ENCODE assay signal across 8 cellular contexts in genomic region chr2:85413592-85414421, GRCh38. TPM values are rescaled to one million over a fixed set of nuclear protein-coding genes. Genes with fewer than 3 reads are reported as not detected.
DNase-seq lines count a peak whose midpoint lies in the region; ATAC-seq, FAIRE-seq and TF ChIP-seq lines count a peak whose summit lies in the region.

No MANE protein-coding gene starts in this region.

- TF ChIP-seq CTCF in esophagus squamous epithelium (IDR thresholded peaks at IDR 0.05) (peak in 3 of 6 experiments; percentile 7 to 24 (median 20)), neural progenitor cell (IDR thresholded peaks at IDR 0.05) (no peak)

- H3K36me3 ChIP-seq in esophagus squamous epithelium, result no peaks in the 10 kb centered on the region
- no peaks in the 10 kb centered on the region for H3K36me3 ChIP-seq in neural progenitor cell

- peaks cover 17% of the 10 kb centered on the region for H3K4me1 Mint-ChIP-seq in neural progenitor cell

- no peaks in the 10 kb centered on the region for H3K79me2 ChIP-seq in neural progenitor cell (ENCODE audit: low read depth)

- no peaks in the 10 kb centered on the region for H3K9me3 ChIP-seq in esophagus squamous epithelium
- H3K9me3 ChIP-seq in neural progenitor cell (ENCODE audit: low read depth), result no peaks in the 10 kb centered on the region

- no peaks in the 10 kb centered on the region for H3K9me3 Mint-ChIP-seq in neural progenitor cell

- H3K9ac ChIP-seq in neural progenitor cell, result no peak overlapping the region

- FAIRE-seq in H54 (lab: Jason Lieb, UNC), result no peak

- H3K36me3 Mint-ChIP-seq in neural progenitor cell, result no peaks in the 10 kb centered on the region

- TF ChIP-seq POLR2A in H54 (IDR thresholded peaks at IDR 0.05; ENCODE audit: low read depth, low read length) (no peak), esophagus squamous epithelium (IDR thresholded peaks at IDR 0.05) (peak in 2 of 4 donors; percentile 52 to 71)

- H3K4me1 ChIP-seq in esophagus squamous epithelium, result peaks cover 39 to 82% (median 45%) of the 10 kb centered on the region in 3 donors
- H3K4me1 ChIP-seq in neural progenitor cell, result peaks cover 3% of the 10 kb centered on the region

- H3K27ac Mint-ChIP-seq in neural progenitor cell, result no peak overlapping the region

- no peaks in the 10 kb centered on the region for H4K20me1 ChIP-seq in neural progenitor cell (ENCODE audit: low read depth)

- H3K4me3 ChIP-seq in esophagus squamous epithelium (peak overlapping the region; percentile 55 to 71 (median 70)), neural progenitor cell (peak overlapping the region; percentile 51)

- peaks cover 23% of the 10 kb centered on the region for H3K27me3 Mint-ChIP-seq in neural progenitor cell (ENCODE audit: insufficient read depth, low read depth)

- ATAC-seq in GM19035 (IDR thresholded peaks at IDR 0.05; ENCODE audit: unreplicated experiment), result no peak
- ATAC-seq in HG02798 (IDR thresholded peaks at IDR 0.05; ENCODE audit: poor library complexity, unreplicated experiment), result no peak

- H3K27me3 ChIP-seq in esophagus squamous epithelium, result no peaks in the 10 kb centered on the region
- H3K27me3 ChIP-seq in neural progenitor cell, result peaks cover 18% of the 10 kb centered on the region

- 11 to 19% methylated on average over 12 to 18 of the region's 44 CpGs for WGBS in esophagus squamous epithelium, 2 donors

- DNase-seq in H54 (ENCODE audit: insufficient read length, low spot score), result peak; percentile 68
- DNase-seq in activated CD8-positive, alpha-beta memory T cell treated with anti-CD3 and anti-CD28 coated beads, Interleukin-2, amount 50 U/mL, for 48 hours, result peak; percentile 80
- no peak for DNase-seq in esophagus squamous epithelium (lab: John Stamatoyannopoulos, UW)
- DNase-seq in neural progenitor cell (ENCODE audit: low spot score), result peak; percentile 69
- no peak for DNase-seq in NCI-H510A treated with DMSO at 0.1 percent for 48 hours (lab: John Stamatoyannopoulos, UW)
- DNase-seq in UCSD-AML1 (lab: John Stamatoyannopoulos, UW; ENCODE audit: unreplicated experiment), result no peak

- H3K27ac ChIP-seq in esophagus squamous epithelium, result peak overlapping the region; percentile 81 to 96 (median 95)
- H3K27ac ChIP-seq in neural progenitor cell, result no peak overlapping the region

- H2AFZ ChIP-seq in neural progenitor cell (replicated peaks), result peak overlapping the region; percentile 71

- H3K4me3 Mint-ChIP-seq in neural progenitor cell, result peak overlapping the region; percentile 77

- H3F3A ChIP-seq in neural progenitor cell (ENCODE audit: low read depth), result peaks cover 7% of the 10 kb centered on the region

- intact Hi-C loops in esophagus squamous epithelium (cut with DNase I), result no loop called here

- peak overlapping the region; percentile 82 for H3K4me2 ChIP-seq in neural progenitor cell

RNA-seq across cellular contexts. Expression of gene CAPG, which starts 3.6 kb away (rescaled TPM):
- total RNA-seq in esophagus squamous epithelium, result 100 to 1,000 TPM; 185 to 301 (median 221) TPM
- total RNA-seq in neural progenitor cell (ENCODE audit: low replicate concordance), result 23.9 TPM in 2 replicates

RNA-seq across cellular contexts. Expression of gene SH2D6, which starts 4.7 kb away (rescaled TPM):
- total RNA-seq in esophagus squamous epithelium (under 1 TPM in 1 of 4 donors, not detected in 3; 0.50 TPM), neural progenitor cell (ENCODE audit: low replicate concordance) (0.07 and 0.74 TPM in 2 replicates)

RNA-seq across cellular contexts. Expression of gene ELMOD3, which starts 59.2 kb away (rescaled TPM):
- total RNA-seq in esophagus squamous epithelium (10 to 100 TPM in 3 of 4 donors, 1 to 10 TPM in 1; 8.2 to 16.6 (median 13.7) TPM), neural progenitor cell (ENCODE audit: low replicate concordance) (21.5 and 28.1 TPM in 2 replicates)

RNA-seq across cellular contexts. Expression of gene RETSAT, which starts 59.5 kb away (rescaled TPM):
- total RNA-seq in esophagus squamous epithelium, result 10 to 100 TPM; 55.8 to 73.3 (median 66.9) TPM
- total RNA-seq in neural progenitor cell (ENCODE audit: low replicate concordance), result 13.3 and 19.0 TPM in 2 replicates

Comparison
In these comparisons a context has a peak if more than half of its experiments do, and no peak if none do; other contexts are left out.
1. DNase-seq: peak in H54 (single experiment), activated CD8-positive, alpha-beta memory T cell treated with anti-CD3 and anti-CD28 coated beads, Interleukin-2, amount 50 U/mL, for 48 hours (single experiment) and neural progenitor cell (single experiment); none in esophagus squamous epithelium (single experiment), NCI-H510A treated with DMSO at 0.1 percent for 48 hours (single experiment) and UCSD-AML1 (single experiment).